Comparison of ENCODE assay signal across 1 cellular context in the genomic region with DNA sequence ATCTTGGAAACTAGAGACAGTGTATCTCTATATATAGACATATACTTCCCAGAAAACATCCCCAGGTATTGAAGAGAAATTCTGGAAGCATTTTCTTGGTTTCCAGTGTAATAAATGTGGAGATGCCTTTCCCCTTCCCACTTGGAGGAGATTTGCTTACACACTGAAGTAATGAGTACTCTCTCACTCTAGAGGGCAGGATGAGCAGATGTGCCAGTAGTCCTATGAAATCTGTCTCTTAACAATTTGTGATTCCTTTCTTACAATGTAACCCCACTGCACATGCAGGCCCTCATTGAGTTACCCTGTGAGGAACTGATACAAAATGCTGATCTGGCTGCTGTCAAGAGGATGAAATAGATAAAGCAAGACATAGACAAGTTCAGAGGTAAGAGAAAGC.
TF ChIP-seq lines count a peak whose summit lies in the region.

No MANE protein-coding gene starts in this region.

TF ChIP-seq in H1, 55 proteins besides CTCF, POLR2A, EP300 and RAD21 (continued from another document):
- TF ChIP-seq RBBP5 (IDR thresholded peaks at IDR 0.05; ENCODE audit: borderline replicate concordance, low read depth, low read length) (no peak), GABPA (IDR thresholded peaks at IDR 0.05; ENCODE audit: borderline replicate concordance, insufficient read depth, low read length) (no peak), BRCA1 (IDR thresholded peaks at IDR 0.05; ENCODE audit: low read depth, low read length) (no peak), RNF2 (IDR thresholded peaks at IDR 0.05; ENCODE audit: borderline replicate concordance, low read depth, low read length, missing control alignments, poor library complexity, severe bottlenecking) (no peak), FOSL1 (IDR thresholded peaks at IDR 0.05; ENCODE audit: insufficient read depth, low read depth, low read length) (no peak), SP1 (IDR thresholded peaks at IDR 0.05; ENCODE audit: low read depth, low read length) (no peak), SRF (IDR thresholded peaks at IDR 0.05; ENCODE audit: low read depth, low read length) (no peak), HDAC6 (IDR thresholded peaks at IDR 0.05; ENCODE audit: low read depth, low read length) (no peak), SIX5 (IDR thresholded peaks at IDR 0.05; ENCODE audit: low read depth, low read length) (no peak)
TF ChIP-seq in H1: peak in this region for 0.
